ENCODE assay signal across 32 cellular contexts in the genomic region with DNA sequence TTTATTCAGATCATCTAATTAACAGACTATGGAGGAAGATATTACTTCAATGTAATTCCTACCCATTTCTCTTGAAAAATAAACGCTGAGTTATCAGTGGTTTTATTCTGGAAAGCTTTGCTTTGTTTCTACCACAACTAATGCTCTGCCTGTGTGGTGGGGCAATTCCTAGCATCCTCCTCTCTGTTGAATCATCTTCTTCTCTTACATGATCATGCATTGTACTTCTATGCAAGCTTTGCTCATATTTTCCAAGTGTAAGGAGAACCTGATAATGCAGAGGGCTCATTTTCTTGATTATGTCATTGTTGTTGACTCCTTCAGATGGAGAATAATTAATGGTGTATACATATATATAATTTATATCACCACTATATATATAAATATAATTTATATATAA. TPM values are rescaled to one million over a fixed set of nuclear protein-coding genes. Genes with fewer than 3 reads are reported as not detected.
"Had no signal": no experiment of that assay in that cellular context is flagged by ENCODE, and none has a peak within 500 bp of the region (broad histone marks: within the 10 kb centered on the region; RNA-seq: fewer than 3 reads in every experiment).

No MANE protein-coding gene starts in this region.

- H3K27ac Mint-ChIP-seq: activated CD4-positive, alpha-beta T cell treated with anti-CD3 and anti-CD28 coated beads, Interleukin-2, amount 10 ng/mL, durations not matched to agents 7 days and 5 days; activated naive CD4-positive, alpha-beta T cell treated with anti-CD3 and anti-CD28 coated beads, Interleukin-2, amount 50 U/mL, for 72 hours; activated T-cell treated with anti-CD3 and anti-CD28 coated beads, Interleukin-2, amount 50 U/mL, for 24 hours; activated T-helper 17 cell treated with anti-CD3 and anti-CD28 coated beads, Interleukin-2, amount 50 U/mL, for 72 hours; naive thymus-derived CD4-positive, alpha-beta T cell; stimulated activated naive B cell treated with anti-CD40 and anti-IgM and Interleukin-4, amounts not matched to agents 10 μg/mL and 1 μg/mL and 100 μg/mL, for 72 hours; T-helper 1 cell treated with Interleukin-12 subunit alpha and Interleukin-12 subunit beta and Interleukin-4 antibody, amounts not matched to agents 30 μg/mL and 1 μg/mL, for 36 hours had no signal

- H3K27me3 Mint-ChIP-seq: activated CD4-positive, alpha-beta T cell treated with anti-CD3 and anti-CD28 coated beads, Interleukin-2, amount 10 ng/mL, durations not matched to agents 7 days and 5 days; activated T-cell treated with anti-CD3 and anti-CD28 coated beads, Interleukin-2, amount 50 U/mL, for 24 hours; activated T-helper 17 cell treated with anti-CD3 and anti-CD28 coated beads, Interleukin-2, amount 50 U/mL, for 72 hours; stimulated activated naive B cell treated with anti-CD40 and anti-IgM and Interleukin-4, amounts not matched to agents 10 μg/mL and 1 μg/mL and 100 μg/mL, for 72 hours had no signal

- H3K4me1 Mint-ChIP-seq: activated CD4-positive, alpha-beta T cell treated with anti-CD3 and anti-CD28 coated beads, Interleukin-2, amount 10 ng/mL, durations not matched to agents 7 days and 5 days; activated T-helper 17 cell treated with anti-CD3 and anti-CD28 coated beads, Interleukin-2, amount 50 U/mL, for 72 hours; central memory CD8-positive, alpha-beta T cell; naive thymus-derived CD4-positive, alpha-beta T cell; neural crest cell had no signal

- H3K36me3 ChIP-seq: adrenal gland, breast epithelium, esophagus muscularis mucosa, gastroesophageal sphincter, heart left ventricle, uterus had no signal

- H3K4me3 ChIP-seq: adrenal gland, breast epithelium, esophagus muscularis mucosa, gastroesophageal sphincter, heart left ventricle, smooth muscle cell, testis, uterus had no signal

- H3K4me3 Mint-ChIP-seq: activated CD4-positive, alpha-beta T cell treated with anti-CD3 and anti-CD28 coated beads, Interleukin-2, amount 10 ng/mL, durations not matched to agents 7 days and 5 days; activated T-cell treated with anti-CD3 and anti-CD28 coated beads, Interleukin-2, amount 50 U/mL, for 24 hours; activated T-helper 17 cell treated with anti-CD3 and anti-CD28 coated beads, Interleukin-2, amount 50 U/mL, for 72 hours; central memory CD8-positive, alpha-beta T cell; naive thymus-derived CD4-positive, alpha-beta T cell; neural crest cell; stimulated activated naive B cell treated with anti-CD40 and anti-IgM and Interleukin-4, amounts not matched to agents 10 μg/mL and 1 μg/mL and 100 μg/mL, for 72 hours; T-helper 1 cell treated with Interleukin-12 subunit alpha and Interleukin-12 subunit beta and Interleukin-4 antibody, amounts not matched to agents 30 μg/mL and 1 μg/mL, for 36 hours had no signal

- H3K27me3 ChIP-seq: adrenal gland, breast epithelium, esophagus muscularis mucosa, gastroesophageal sphincter, heart left ventricle, testis, uterus had no signal

- H3K4me2 ChIP-seq: smooth muscle cell had no signal

- H3K4me1 ChIP-seq: adrenal gland, breast epithelium, esophagus muscularis mucosa, gastroesophageal sphincter, heart left ventricle, testis, uterus had no signal

- H3K36me3 Mint-ChIP-seq: activated naive CD4-positive, alpha-beta T cell treated with anti-CD3 and anti-CD28 coated beads, Interleukin-2, amount 50 U/mL, for 72 hours had no signal

- H3K9me3 Mint-ChIP-seq: activated naive CD4-positive, alpha-beta T cell treated with anti-CD3 and anti-CD28 coated beads, Interleukin-2, amount 50 U/mL, for 72 hours; activated T-cell treated with anti-CD3 and anti-CD28 coated beads, Interleukin-2, amount 50 U/mL, for 24 hours; activated T-helper 17 cell treated with anti-CD3 and anti-CD28 coated beads, Interleukin-2, amount 50 U/mL, for 72 hours; central memory CD8-positive, alpha-beta T cell; T-helper 1 cell treated with Interleukin-12 subunit alpha and Interleukin-12 subunit beta and Interleukin-4 antibody, amounts not matched to agents 30 μg/mL and 1 μg/mL, for 36 hours had no signal

- H3K27ac ChIP-seq: adrenal gland, breast epithelium, esophagus muscularis mucosa, gastroesophageal sphincter, heart left ventricle, testis, uterus, VCaP had no signal

- ATAC-seq: activated naive CD4-positive, alpha-beta T cell treated with anti-CD3 and anti-CD28 coated beads, Interleukin-2, amount 50 U/mL, for 72 hours; activated T-helper 17 cell treated with anti-CD3 and anti-CD28 coated beads, Interleukin-2, amount 50 U/mL, for 72 hours; gastroesophageal sphincter; heart left ventricle; left colon; naive thymus-derived CD4-positive, alpha-beta T cell; sciatic nerve; stimulated activated naive B cell treated with anti-CD40 and anti-IgM and Interleukin-4, amounts not matched to agents 10 μg/mL and 1 μg/mL and 100 μg/mL, for 72 hours had no signal

- DNase-seq: activated CD4-positive, alpha-beta T cell treated with anti-CD3 and anti-CD28 coated beads, Interleukin-2, amount 10 ng/mL, durations not matched to agents 7 days and 5 days; activated CD8-positive, alpha-beta memory T cell treated with anti-CD3 and anti-CD28 coated beads for 24 hours; activated CD8-positive, alpha-beta memory T cell treated with anti-CD3 and anti-CD28 coated beads, Interleukin-2, amount 50 U/mL, for 4 hours; activated T-cell treated with anti-CD3 and anti-CD28 coated beads, Interleukin-2, amount 50 U/mL, for 24 hours; adrenal gland; effector memory CD4-positive, alpha-beta T cell; heart left ventricle; islet precursor cell; left colon; mesendoderm; naive thymus-derived CD4-positive, alpha-beta T cell; occipital lobe; stimulated activated CD4-positive, alpha-beta T cell treated with anti-CD3 and anti-CD28 coated beads, Interleukin-2, amount 100 ng/mL, for 48 hours; stimulated activated CD8-positive, alpha-beta memory T cell treated with anti-CD3 and anti-CD28 coated beads, Interleukin-4, amount 100 ng/mL, for 48 hours; stimulated activated naive B cell treated with anti-CD40 and anti-IgM and Interleukin-4, amounts not matched to agents 10 μg/mL and 1 μg/mL and 100 μg/mL, for 72 hours; testis; trophoblast cell; uterus had no signal

- H3K9me3 ChIP-seq: adrenal gland, breast epithelium, heart left ventricle, testis, uterus had no signal

RNA-seq across cellular contexts. Expression of gene CCDC195, which starts 46.7 kb away (rescaled TPM):
- total RNA-seq: activated CD4-positive, alpha-beta T cell treated with anti-CD3 and anti-CD28 coated beads, Interleukin-2, amount 10 ng/mL, durations not matched to agents 7 days and 5 days; activated naive CD4-positive, alpha-beta T cell treated with anti-CD3 and anti-CD28 coated beads, Interleukin-2, amount 50 U/mL, for 72 hours; activated T-helper 17 cell treated with anti-CD3 and anti-CD28 coated beads, Interleukin-2, amount 50 U/mL, for 72 hours; adrenal gland; breast epithelium; dermis microvascular lymphatic vessel endothelial cell; esophagus muscularis mucosa; gastroesophageal sphincter; heart left ventricle; left colon; lower leg skin; mucosa of gallbladder; naive thymus-derived CD4-positive, alpha-beta T cell; neural crest cell; occipital lobe; sciatic nerve; smooth muscle cell; testis; uterus had no signal
- polyA plus RNA-seq: adrenal gland; heart left ventricle; naive thymus-derived CD4-positive, alpha-beta T cell; smooth muscle cell had no signal
